Comparison of ENCODE assay signal across 8 cellular contexts in the genomic region with DNA sequence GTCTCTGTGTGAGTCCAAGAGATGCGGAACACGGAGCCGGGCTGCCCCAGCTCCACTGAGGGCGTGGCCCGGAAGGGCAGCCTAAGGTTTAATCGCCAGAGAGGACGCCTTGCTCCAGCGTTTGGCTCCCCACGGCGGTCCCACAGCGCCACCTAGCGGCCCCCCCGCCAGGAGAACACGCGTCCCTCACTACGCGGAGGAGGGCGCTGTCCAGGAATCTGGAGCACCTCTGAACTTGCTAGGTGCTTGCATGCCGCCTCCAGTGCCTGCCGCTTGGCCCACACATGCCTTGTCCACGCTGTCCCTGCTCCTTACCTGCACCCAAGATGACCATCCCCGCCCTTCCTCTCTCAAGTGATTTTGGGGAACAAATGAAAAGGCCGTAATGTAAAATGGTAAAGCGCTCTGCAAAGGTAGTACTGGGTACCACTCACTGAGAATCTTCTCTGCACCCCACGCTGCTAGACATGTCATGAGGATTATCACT. TPM values are rescaled to one million over a fixed set of nuclear protein-coding genes. Genes with fewer than 3 reads are reported as not detected.
A peak's percentile ranks its signal among the peaks of the same experiment; 100 is the strongest.
DNase-seq lines count a peak whose midpoint lies in the region; ATAC-seq and TF ChIP-seq lines count a peak whose summit lies in the region.

No MANE protein-coding gene starts in this region.

- peaks cover 5% of the 10 kb centered on the region for H3K4me1 ChIP-seq in CD4-positive, alpha-beta memory T cell (ENCODE audit: insufficient read depth, low read length)
- H3K4me1 ChIP-seq in lower lobe of right lung: peaks cover 6% of the 10 kb centered on the region

- H3K9me3 ChIP-seq in CD4-positive, alpha-beta memory T cell (ENCODE audit: control insufficient read depth in 1 of 2, low read length in 2 of 2): no peaks in the 10 kb centered on the region
- H3K9me3 ChIP-seq in lower lobe of right lung: no peaks in the 10 kb centered on the region

- POLR2A ChIA-PET in CD4-positive, alpha-beta memory T cell (lab: Charles Lee; ENCODE audit: partially characterized antibody): no interaction called here

- intact Hi-C loops in CD4-positive, alpha-beta memory T cell (cut with micrococcal nuclease): loop anchor here (1.0 to 5.0 kb wide), 2 partner anchors 393 to 737 kb away; a partner anchor contains a TSS
- intact Hi-C loops in dendritic cell treated with granulocyte-macrophage colony-stimulating factor and Interleukin-4, amounts not matched to agents 40 ng/mL and 50 ng/mL, for 4 days (cut with micrococcal nuclease): loop anchor here (1.0 to 2.0 kb wide), 3 partner anchors 217 to 393 kb away; no protein-coding TSS in a partner anchor
- intact Hi-C loops in lower lobe of right lung (cut with DNase I): loop anchor here (5.0 kb wide), 1 partner anchor 217 kb away; no protein-coding TSS in a partner anchor

- peak overlapping the region; percentile 66 to 84 (median 78) for H3K4me3 Mint-ChIP-seq in CD4-positive, alpha-beta memory T cell
- peak overlapping the region; percentile 59 for H3K4me3 Mint-ChIP-seq in dendritic cell treated with granulocyte-macrophage colony-stimulating factor and Interleukin-4, amounts not matched to agents 40 ng/mL and 50 ng/mL, for 4 days

- H3K27me3 Mint-ChIP-seq in CD4-positive, alpha-beta memory T cell: peaks cover 22 to 26% of the 10 kb centered on the region in 2 donors
- H3K27me3 Mint-ChIP-seq in dendritic cell treated with granulocyte-macrophage colony-stimulating factor and Interleukin-4, amounts not matched to agents 40 ng/mL and 50 ng/mL, for 4 days: peaks cover 25% of the 10 kb centered on the region

- peaks cover 4% of the 10 kb centered on the region for H3K27me3 ChIP-seq in CD4-positive, alpha-beta memory T cell (ENCODE audit: insufficient read depth, low read length)
- peaks cover 26% of the 10 kb centered on the region for H3K27me3 ChIP-seq in lower lobe of right lung (ENCODE audit: low read depth)

- CTCF ChIA-PET in CD4-positive, alpha-beta memory T cell (lab: Charles Lee; ENCODE audit: partially characterized antibody): interaction anchor here (0.7 to 3.1 kb wide), 17 partner anchors 11 to 406 kb away, joined by 3 to 34 read pairs (median 4); a partner anchor contains a TSS

- peak; percentile 99 for TF ChIP-seq CTCF in lower lobe of right lung (IDR thresholded peaks at IDR 0.05)

- DNase-seq in CD4-positive, alpha-beta memory T cell: peak; percentile 79 to 82 (median 81)
- peak; percentile 79 to 95 for DNase-seq in NCI-H526 (lab: John Stamatoyannopoulos, UW)
- peak; percentile 85 for DNase-seq in activated CD4-positive, alpha-beta T cell treated with anti-CD3 and anti-CD28 coated beads, Interleukin-2, amount 50 U/mL, for 1 hour
- DNase-seq in lower lobe of right lung: peak; percentile 92
- peak; percentile 66 for DNase-seq in stimulated activated CD8-positive, alpha-beta memory T cell treated with anti-CD3 and anti-CD28 coated beads, Interleukin-12 subunit alpha, Interleukin-12 subunit beta, amount 100 ng/mL, for 24 hours (ENCODE audit: extremely low read depth)

- H3K36me3 Mint-ChIP-seq in CD4-positive, alpha-beta memory T cell: no peaks in the 10 kb centered on the region
- no peaks in the 10 kb centered on the region for H3K36me3 Mint-ChIP-seq in dendritic cell treated with granulocyte-macrophage colony-stimulating factor and Interleukin-4, amounts not matched to agents 40 ng/mL and 50 ng/mL, for 4 days (ENCODE audit: low read depth)

- H3K9me3 Mint-ChIP-seq in CD4-positive, alpha-beta memory T cell: no peaks in the 10 kb centered on the region
- H3K9me3 Mint-ChIP-seq in dendritic cell treated with granulocyte-macrophage colony-stimulating factor and Interleukin-4, amounts not matched to agents 40 ng/mL and 50 ng/mL, for 4 days: no peaks in the 10 kb centered on the region

- H3K27ac ChIP-seq in CD4-positive, alpha-beta memory T cell (ENCODE audit: low read depth, low read length): no peak overlapping the region
- H3K27ac ChIP-seq in lower lobe of right lung: no peak overlapping the region

- no peaks in the 10 kb centered on the region for H3K36me3 ChIP-seq in CD4-positive, alpha-beta memory T cell (ENCODE audit: insufficient read depth, low read length)
- no peaks in the 10 kb centered on the region for H3K36me3 ChIP-seq in lower lobe of right lung

- ATAC-seq in GM19395 (IDR thresholded peaks at IDR 0.05; ENCODE audit: unreplicated experiment) (peak; percentile 97), HG03460 (IDR thresholded peaks at IDR 0.05; ENCODE audit: unreplicated experiment) (peak; percentile 95), lower lobe of right lung (peak; percentile 98 to 99)

- H3K4me1 Mint-ChIP-seq in CD4-positive, alpha-beta memory T cell: peaks cover 5 to 20% (median 12%) of the 10 kb centered on the region in 4 donors
- peaks cover 9% of the 10 kb centered on the region for H3K4me1 Mint-ChIP-seq in dendritic cell treated with granulocyte-macrophage colony-stimulating factor and Interleukin-4, amounts not matched to agents 40 ng/mL and 50 ng/mL, for 4 days (ENCODE audit: low read depth)

- no peak overlapping the region for H3K27ac Mint-ChIP-seq in CD4-positive, alpha-beta memory T cell
- H3K27ac Mint-ChIP-seq in dendritic cell treated with granulocyte-macrophage colony-stimulating factor and Interleukin-4, amounts not matched to agents 40 ng/mL and 50 ng/mL, for 4 days: no peak overlapping the region

- peak overlapping the region in 1 of 2 donors; percentile 8 for H3K4me3 ChIP-seq in CD4-positive, alpha-beta memory T cell (ENCODE audit: low read length in 2 of 2)
- peak overlapping the region; percentile 17 for H3K4me3 ChIP-seq in lower lobe of right lung

RNA-seq across cellular contexts. Expression of a gene that starts 14.4 kb away (rescaled TPM):
- total RNA-seq in CD4-positive, alpha-beta memory T cell: 10 to 100 TPM; 33.4 to 36.9 TPM
- polyA plus RNA-seq in CD4-positive, alpha-beta memory T cell: 10 to 100 TPM; 44.9 to 58.5 TPM
- total RNA-seq in lower lobe of right lung: 35.6 TPM
